In the genomic region with DNA sequence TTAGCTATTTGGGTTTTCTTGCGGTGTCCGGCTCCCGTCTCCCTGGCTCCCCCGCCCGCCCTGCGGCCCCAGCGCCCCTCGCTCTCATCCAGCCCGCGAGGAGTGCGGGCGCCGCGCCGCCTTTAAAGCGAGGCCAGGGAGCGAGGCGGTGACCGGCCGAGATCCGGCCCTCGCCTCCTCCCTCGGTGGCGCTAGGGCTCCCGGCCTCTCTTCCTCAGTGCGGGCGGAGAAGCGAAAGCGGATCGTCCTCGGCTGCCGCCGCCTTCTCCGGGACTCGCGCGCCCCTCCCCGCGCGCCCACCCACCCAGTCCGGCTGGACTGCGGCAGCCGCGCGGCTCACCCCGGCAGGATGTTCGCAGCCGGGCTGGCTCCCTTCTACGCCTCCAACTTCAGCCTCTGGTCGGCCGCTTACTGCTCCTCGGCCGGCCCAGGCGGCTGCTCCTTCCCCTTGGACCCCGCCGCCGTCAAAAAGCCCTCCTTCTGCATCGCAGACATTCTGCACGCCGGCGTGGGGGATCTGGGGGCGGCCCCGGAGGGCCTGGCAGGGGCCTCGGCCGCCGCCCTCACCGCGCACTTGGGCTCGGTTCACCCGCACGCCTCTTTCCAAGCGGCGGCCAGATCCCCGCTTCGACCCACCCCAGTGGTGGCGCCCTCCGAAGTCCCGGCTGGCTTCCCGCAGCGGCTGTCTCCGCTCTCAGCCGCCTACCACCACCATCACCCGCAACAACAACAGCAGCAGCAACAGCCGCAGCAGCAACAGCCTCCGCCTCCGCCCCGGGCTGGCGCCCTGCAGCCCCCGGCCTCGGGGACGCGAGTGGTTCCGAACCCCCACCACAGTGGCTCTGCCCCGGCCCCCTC, we compare ENCODE assay signal across 8 cellular contexts. TPM values are rescaled to one million over a fixed set of nuclear protein-coding genes. Genes with fewer than 3 reads are reported as not detected.
DNase-seq lines count a peak whose midpoint lies in the region; ATAC-seq, FAIRE-seq and TF ChIP-seq lines count a peak whose summit lies in the region.

No MANE protein-coding gene starts in this region.

- no peak overlapping the region for H3K23ac ChIP-seq in mesendoderm (ENCODE audit: low read length)

- H3K9ac ChIP-seq in mesendoderm (ENCODE audit: low read length): peak overlapping the region; percentile 65

- H2BK5ac ChIP-seq in mesendoderm (ENCODE audit: low read length): no peak overlapping the region

- no peaks in the 10 kb centered on the region for H3K79me1 ChIP-seq in mesendoderm (ENCODE audit: low read length)

- no peaks in the 10 kb centered on the region for H3K9me3 ChIP-seq in upper lobe of right lung

- H4K5ac ChIP-seq in mesendoderm (ENCODE audit: low read length): no peak overlapping the region

- peak overlapping the region; percentile 43 for H3K4me2 ChIP-seq in mesendoderm (ENCODE audit: low read length)

- intact Hi-C loops in upper lobe of right lung (cut with DNase I): loop anchor here (10.0 kb wide), 2 partner anchors 325 to 555 kb away; no protein-coding TSS in a partner anchor

- TF ChIP-seq POLR2A in GM12892 (IDR thresholded peaks at IDR 0.05; ENCODE audit: low read depth, low read length): no peak

- H3K79me2 ChIP-seq in mesendoderm (ENCODE audit: control insufficient read depth, insufficient read depth, low read length): no peaks in the 10 kb centered on the region

- WGBS in mesendoderm (ENCODE audit: extremely low coverage, insufficient coverage, low lambda C conversion rate): no CpG with 5 or more reads among the region's 94 CpGs

- DNase-seq in AG10803 (ENCODE audit: low read depth) (peak; percentile 44), GM12892 (ENCODE audit: insufficient read length) (peak; percentile 49), RCC 7860 (ENCODE audit: low spot score) (peak; percentile 33), ecto neural progenitor cell (ENCODE audit: low spot score) (peak; percentile 69), mesendoderm (peak; percentile 71), upper lobe of right lung (peak; percentile 81), GF-D8 (lab: John Stamatoyannopoulos, UW) (no peak)

- no peak overlapping the region for H3K4ac ChIP-seq in mesendoderm (ENCODE audit: low read depth, low read length)

- H4K8ac ChIP-seq in mesendoderm (ENCODE audit: low read depth, low read length): no peak overlapping the region

- H2BK120ac ChIP-seq in mesendoderm (ENCODE audit: low read depth, low read length): no peak overlapping the region

- peak overlapping the region; percentile 22 for H3K18ac ChIP-seq in mesendoderm (ENCODE audit: low read length)

- no peak overlapping the region for H3K27ac ChIP-seq in mesendoderm (ENCODE audit: low read depth, low read length)
- H3K27ac ChIP-seq in upper lobe of right lung: peak overlapping the region; percentile 96

- TF ChIP-seq CTCF in AG10803 (conservative IDR thresholded peaks at IDR 0.05; ENCODE audit: low read length) (no peak; the same call in 1 of the 2 replicates), upper lobe of right lung (IDR thresholded peaks at IDR 0.05) (no peak)

- ATAC-seq in HG02938 (IDR thresholded peaks at IDR 0.05; ENCODE audit: unreplicated experiment) (peak; percentile 37), upper lobe of right lung (peak; percentile 68)

- H2AK5ac ChIP-seq in mesendoderm (ENCODE audit: low read length): no peak overlapping the region

- peaks cover 4% of the 10 kb centered on the region for H3K4me1 ChIP-seq in mesendoderm (ENCODE audit: control insufficient read depth, low read depth, low read length)
- H3K4me1 ChIP-seq in upper lobe of right lung: peaks cover 21% of the 10 kb centered on the region

- peak overlapping the region; percentile 74 for H3K56ac ChIP-seq in mesendoderm (ENCODE audit: low read length)

- H3K36me3 ChIP-seq in mesendoderm (ENCODE audit: control insufficient read depth, insufficient read depth, low read length) (no peaks in the 10 kb centered on the region), upper lobe of right lung (peaks cover 15% of the 10 kb centered on the region)

- peak; percentile 24 for FAIRE-seq in GM12892 (lab: Jason Lieb, UNC)
- no peak for FAIRE-seq in RCC 7860 (lab: Jason Lieb, UNC)

- peaks cover 41% of the 10 kb centered on the region for H3K27me3 ChIP-seq in mesendoderm (ENCODE audit: insufficient read depth, low read length, poor library complexity)
- H3K27me3 ChIP-seq in upper lobe of right lung: no peaks in the 10 kb centered on the region

- H2BK15ac ChIP-seq in mesendoderm (replicated peaks; ENCODE audit: low read depth): no peak overlapping the region

- H3K4me3 ChIP-seq in AG10803 (ENCODE audit: low read length) (peak overlapping the region; percentile 80), mesendoderm (ENCODE audit: low read length) (peak overlapping the region; percentile 25), upper lobe of right lung (peak overlapping the region; percentile 70)

RNA-seq across cellular contexts. Expression of a gene that starts 0.5 kb away (rescaled TPM):
- polyA plus RNA-seq in GM12892 (2012; ENCODE audit: missing spikeins): not detected
- polyA plus RNA-seq in mesendoderm (2013, experiment 1 of 2): 0.46 TPM
- polyA plus RNA-seq in mesendoderm (2013, experiment 2 of 2): 0.36 TPM
- total RNA-seq in upper lobe of right lung: 14.9 TPM

Comparison
In these comparisons a context has a peak if more than half of its experiments do, and no peak if none do; other contexts are left out.
1. H3K4me3 ChIP-seq: peak in every context shown above with its lines; median percentile 80 in AG10803; 70 in upper lobe of right lung; 25 in mesendoderm.